Comparison of ENCODE assay signal across 32 cellular contexts in the genomic region with DNA sequence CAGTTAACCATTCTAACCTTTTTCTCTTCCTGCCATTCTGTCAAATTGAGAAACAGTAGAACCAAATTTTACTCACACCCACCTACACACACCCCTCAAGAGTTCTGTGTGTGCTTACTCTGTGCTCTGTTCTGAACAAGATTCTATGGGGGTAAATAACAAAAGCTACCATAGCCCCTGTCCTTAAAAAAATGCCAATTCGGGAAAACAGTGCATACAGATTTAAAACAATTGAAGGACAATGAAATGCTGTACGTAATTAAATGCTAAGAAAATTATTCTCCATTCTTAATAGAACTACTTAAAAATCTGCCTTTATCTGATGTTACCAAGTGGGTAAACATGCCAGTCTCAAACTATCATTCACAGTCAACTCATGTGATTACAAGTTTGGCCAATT.
"Had no signal": no experiment of that assay in that cellular context is flagged by ENCODE, and none has a peak within 500 bp of the region (broad histone marks: within the 10 kb centered on the region; RNA-seq: fewer than 3 reads in every experiment).

No MANE protein-coding gene starts in this region.

- H3K4me3 ChIP-seq: adrenal gland, ascending aorta, body of pancreas, breast epithelium, cardiac muscle cell had no signal

- DNase-seq: activated effector memory CD4-positive, alpha-beta T cell treated with anti-CD3 and anti-CD28 coated beads, Interleukin-2, amount 50 U/mL, for 16 hours; activated effector memory CD4-positive, alpha-beta T cell treated with Interleukin-2 at 50 U/mL for 16 hours; activated gamma-delta T cell; activated gamma-delta T cell treated with Interleukin-2 at 50 U/mL for 16 hours; activated naive CD4-positive, alpha-beta T cell; activated naive CD4-positive, alpha-beta T cell treated with anti-CD3 and anti-CD28 coated beads for 36 hours; activated naive CD4-positive, alpha-beta T cell treated with anti-CD3 and anti-CD28 coated beads, Interleukin-2, amount 10 ng/mL, durations not matched to agents 7 days and 5 days; activated naive CD4-positive, alpha-beta T cell treated with anti-CD3 and anti-CD28 coated beads, Interleukin-2, amount 50 U/mL, for 16 hours; activated naive CD4-positive, alpha-beta T cell treated with Interleukin-2 at 50 U/mL for 16 hours; activated naive CD8-positive, alpha-beta T cell treated with anti-CD3 and anti-CD28 coated beads for 36 hours; activated naive CD8-positive, alpha-beta T cell treated with anti-CD3 and anti-CD28 coated beads, Interleukin-2, amount 10 ng/mL, durations not matched to agents 7 days and 5 days; activated naive CD8-positive, alpha-beta T cell treated with anti-CD3 and anti-CD28 coated beads, Interleukin-2, amount 50 U/mL, for 24 hours; activated T-cell treated with anti-CD3 and anti-CD28 coated beads, Interleukin-2, amount 50 U/mL, for 4 hours; activated T-cell treated with anti-CD3 and anti-CD28 coated beads, Interleukin-2, amount 50 U/mL, for 48 hours; activated T-cell treated with anti-CD3 and anti-CD28 coated beads, Interleukin-2, amount 50 U/mL, for 72 hours; adrenal gland; amniotic stem cell; amygdala; anterior cingulate cortex; aorta; body of pancreas; brain microvascular endothelial cell; caudate nucleus; central memory CD4-positive, alpha-beta T cell; cerebellar nuclear complex had no signal

- ATAC-seq: activated naive CD4-positive, alpha-beta T cell treated with anti-CD3 and anti-CD28 coated beads, Interleukin-2, amount 50 U/mL, for 72 hours; activated naive CD8-positive, alpha-beta T cell treated with anti-CD3 and anti-CD28 coated beads, Interleukin-2, amount 50 U/mL, for 24 hours; activated T-cell treated with anti-CD3 and anti-CD28 coated beads, Interleukin-2, amount 50 U/mL, for 4 hours; activated T-cell treated with anti-CD3 and anti-CD28 coated beads, Interleukin-2, amount 50 U/mL, for 72 hours; activated T-helper 17 cell treated with anti-CD3 and anti-CD28 coated beads, Interleukin-2, amount 50 U/mL, for 72 hours; body of pancreas had no signal

- FAIRE-seq: astrocyte, bronchial epithelial cell had no signal

- H3K27ac ChIP-seq: adrenal gland, ascending aorta, body of pancreas, brain microvascular endothelial cell, breast epithelium, cardiac muscle cell had no signal

- H3K9me3 ChIP-seq: adrenal gland, ascending aorta, body of pancreas, breast epithelium had no signal

- H3K4me1 ChIP-seq: ascending aorta, body of pancreas, breast epithelium had no signal

- H3K27me3 ChIP-seq: adrenal gland, ascending aorta, body of pancreas, brain microvascular endothelial cell, breast epithelium had no signal

- H3K36me3 ChIP-seq: adrenal gland, ascending aorta, brain microvascular endothelial cell, breast epithelium, cardiac muscle cell had no signal
